ENCODE assay signal across 8 cellular contexts in genomic region chr12:106345739-106346138, GRCh38. TPM values are rescaled to one million over a fixed set of nuclear protein-coding genes. Genes with fewer than 3 reads are reported as not detected.
DNase-seq lines count a peak whose midpoint lies in the region; TF ChIP-seq lines count a peak whose summit lies in the region.

No MANE protein-coding gene starts in this region.

- no peaks in the 10 kb centered on the region for H3F3A ChIP-seq in Loucy (ENCODE audit: low read depth)

- no peak overlapping the region for H2AFZ ChIP-seq in Loucy (ENCODE audit: low read length)

- peak overlapping the region in 1 of 5 donors; percentile 35 for H3K27ac ChIP-seq in adrenal gland
- no peak overlapping the region for H3K27ac ChIP-seq in thyroid gland

- TF ChIP-seq CTCF in Loucy (conservative IDR thresholded peaks at IDR 0.05; ENCODE audit: low read length) (peak; percentile 69), adrenal gland (IDR thresholded peaks at IDR 0.05) (peak; percentile 21 to 59 (median 45)), thyroid gland (IDR thresholded peaks at IDR 0.05) (peak in 4 of 6 experiments; percentile 6 to 46 (median 44))

- peak; percentile 21 for DNase-seq in DMS 273 treated with DMSO at 0.1 percent for 48 hours (lab: John Stamatoyannopoulos, UW)
- DNase-seq in adrenal gland = peak in 6 of 7 donors; percentile 60 to 80 (median 67)
- peak; percentile 58 for DNase-seq in iPS DF 4.7 (ENCODE audit: extremely low read depth, low spot score)
- DNase-seq in thyroid gland = peak; percentile 35 to 45
- DNase-seq in activated CD4-positive, alpha-beta T cell treated with anti-CD3 and anti-CD28 coated beads for 48 hours = no peak
- no peak for DNase-seq in activated CD8-positive, alpha-beta memory T cell treated with anti-CD3 and anti-CD28 coated beads, Interleukin-2, amount 50 U/mL, for 48 hours
- DNase-seq in OCI-M2 (lab: John Stamatoyannopoulos, UW; ENCODE audit: unreplicated experiment) = no peak

- H3K36me3 ChIP-seq in Loucy (ENCODE audit: insufficient read depth, low read length) (no peaks in the 10 kb centered on the region), adrenal gland (replicated peaks in 1 of 2) (no peaks in the 10 kb centered on the region), thyroid gland (peaks cover 0 to 6% of the 10 kb centered on the region in 2 donors)

- WGBS in adrenal gland, 4 donors = 65 to 79% (median 68%) methylated on average over 5 of the region's 5 CpGs
- 66 to 74% methylated on average over 5 of the region's 5 CpGs for WGBS in thyroid gland, 2 donors

- intact Hi-C loops in adrenal gland (cut with DNase I) (loop anchor here in 1 of 2 donors (10.0 kb wide), 1 partner anchor 111 kb away; no protein-coding TSS in a partner anchor), thyroid gland (cut with DNase I) (loop anchor here (10.0 kb wide), 1 partner anchor 121 kb away; no protein-coding TSS in a partner anchor)

- no peaks in the 10 kb centered on the region for H3K27me3 ChIP-seq in Loucy (ENCODE audit: insufficient read depth, low read length, poor library complexity, severe bottlenecking)
- H3K27me3 ChIP-seq in adrenal gland = no peaks in the 10 kb centered on the region
- no peaks in the 10 kb centered on the region for H3K27me3 ChIP-seq in thyroid gland

- H3K4me2 ChIP-seq in Loucy (ENCODE audit: low read depth, low read length, poor library complexity, severe bottlenecking) = no peak overlapping the region

- no peak for TF ChIP-seq POLR2A in adrenal gland (IDR thresholded peaks at IDR 0.05)
- TF ChIP-seq POLR2A in thyroid gland (IDR thresholded peaks at IDR 0.05) = no peak

- no peaks in the 10 kb centered on the region for H3K79me2 ChIP-seq in Loucy (ENCODE audit: insufficient read depth, low read length)

- H3K4me3 ChIP-seq in Loucy (ENCODE audit: low read length, poor library complexity, severe bottlenecking) (no peak overlapping the region), adrenal gland (no peak overlapping the region), thyroid gland (replicated peaks in 1 of 3) (no peak overlapping the region)

- H3K9me2 ChIP-seq in Loucy (replicated peaks; ENCODE audit: low read depth, low read length) = no peaks in the 10 kb centered on the region

- H3K4me1 ChIP-seq in Loucy (ENCODE audit: insufficient read depth, low read length, poor library complexity, severe bottlenecking) (no peaks in the 10 kb centered on the region), adrenal gland (replicated peaks in 1 of 2) (peaks cover 24 to 36% of the 10 kb centered on the region in 2 donors), thyroid gland (peaks cover 19 to 21% of the 10 kb centered on the region in 2 donors)

- H3K9ac ChIP-seq in Loucy (ENCODE audit: low read depth, low read length, poor library complexity, severe bottlenecking) = no peak overlapping the region

- no peaks in the 10 kb centered on the region for H4K20me1 ChIP-seq in Loucy (ENCODE audit: insufficient read depth, low read length, poor library complexity, severe bottlenecking)

- no peaks in the 10 kb centered on the region for H3K9me3 ChIP-seq in Loucy (ENCODE audit: insufficient read depth, low read depth, low read length)
- no peaks in the 10 kb centered on the region for H3K9me3 ChIP-seq in adrenal gland (replicated peaks in 1 of 3)
- no peaks in the 10 kb centered on the region for H3K9me3 ChIP-seq in thyroid gland

RNA-seq across cellular contexts. Expression of gene POLR3B, which starts 11.8 kb away (rescaled TPM):
- total RNA-seq in adrenal gland (10 to 100 TPM in 7 of 8 donors, 1 to 10 TPM in 1; 9.8 to 22.4 (median 13.7) TPM), thyroid gland (10 to 100 TPM in 3 of 4 donors, 1 to 10 TPM in 1; 6.0 to 13.8 (median 12.0) TPM)
- polyA plus RNA-seq in adrenal gland = 10 to 100 TPM in 1 of 3 donors, 1 to 10 TPM in 2; 2.6 to 33.8 (median 2.7) TPM

RNA-seq across cellular contexts. Expression of gene TCP11L2, which starts 43.2 kb away (rescaled TPM):
- total RNA-seq in adrenal gland = 10 to 100 TPM; 13.1 to 70.4 (median 39.4) TPM
- polyA plus RNA-seq in adrenal gland = 1 to 10 TPM; 2.3 to 10.0 (median 5.8) TPM
- total RNA-seq in thyroid gland = 10 to 100 TPM; 39.7 to 72.3 (median 59.9) TPM

Comparison
In these comparisons a context has a peak if more than half of its experiments do, and no peak if none do; other contexts are left out.
1. DNase-seq: peak in DMS 273 treated with DMSO at 0.1 percent for 48 hours (single experiment), adrenal gland (6 of 7), iPS DF 4.7 (single experiment) and thyroid gland (2 of 2); none in activated CD4-positive, alpha-beta T cell treated with anti-CD3 and anti-CD28 coated beads for 48 hours (single experiment), activated CD8-positive, alpha-beta memory T cell treated with anti-CD3 and anti-CD28 coated beads, Interleukin-2, amount 50 U/mL, for 48 hours (single experiment) and OCI-M2 (single experiment).
2. Peak in every context shown above with its lines, with median percentiles within 50 percentile points of each other: CTCF ChIP-seq.